25 cellular contexts compared by ENCODE assay signal in genomic region chr14:36859119-36859518, GRCh38.
"Had no signal": no experiment of that assay in that cellular context is flagged by ENCODE, and none has a peak within 500 bp of the region (broad histone marks: within the 10 kb centered on the region; RNA-seq: fewer than 3 reads in every experiment).

No MANE protein-coding gene starts in this region.

- H3K27ac ChIP-seq: hepatocyte, left ventricle myocardium inferior, neural progenitor cell, neutrophil, parathyroid adenoma, right atrium auricular region, right lobe of liver, spleen, uterus had no signal

- H3K9ac ChIP-seq: neural progenitor cell, parathyroid adenoma had no signal

- H3K36me3 ChIP-seq: left ventricle myocardium inferior, neural progenitor cell, neutrophil, right atrium auricular region, right lobe of liver, spleen, tibial nerve, uterus had no signal

- H3K27me3 ChIP-seq: hepatocyte, neural progenitor cell, neutrophil, right atrium auricular region, right lobe of liver, spleen, tibial nerve, uterus had no signal

- H3K27me3 Mint-ChIP-seq: naive B cell; stimulated activated naive CD8-positive, alpha-beta T cell treated with anti-CD3 and anti-CD28 coated beads, Interleukin-15, amount 100 ng/mL, for 72 hours had no signal

- H3K4me3 Mint-ChIP-seq: mesothelial cell of epicardium; naive B cell; natural killer cell; nephron progenitor cell; neural progenitor cell; stimulated activated effector memory CD8-positive, alpha-beta T cell treated with anti-CD3 and anti-CD28 coated beads, Interleukin-12 subunit alpha, Interleukin-12 subunit beta, amount 100 ng/mL, for 72 hours; stimulated activated naive CD8-positive, alpha-beta T cell treated with anti-CD3 and anti-CD28 coated beads, Interleukin-15, amount 100 ng/mL, for 72 hours; type B pancreatic cell had no signal

- H3K79me2 ChIP-seq: hepatocyte, parathyroid adenoma had no signal

- H3K9me3 Mint-ChIP-seq: nephron progenitor cell, neural progenitor cell, type B pancreatic cell had no signal

- H3K9me3 ChIP-seq: left ventricle myocardium inferior, neutrophil, right atrium auricular region, right lobe of liver, spleen, tibial nerve, uterus had no signal

- FAIRE-seq: small intestine had no signal

- H3K27ac Mint-ChIP-seq: mesothelial cell of epicardium; naive B cell; natural killer cell; neural progenitor cell; stimulated activated effector memory CD8-positive, alpha-beta T cell treated with anti-CD3 and anti-CD28 coated beads, Interleukin-12 subunit alpha, Interleukin-12 subunit beta, amount 100 ng/mL, for 72 hours; stimulated activated naive CD8-positive, alpha-beta T cell treated with anti-CD3 and anti-CD28 coated beads, Interleukin-15, amount 100 ng/mL, for 72 hours; type B pancreatic cell had no signal

- H3K4me2 ChIP-seq: hepatocyte, neural progenitor cell had no signal

- H3K4me1 Mint-ChIP-seq: mesothelial cell of epicardium; naive B cell; natural killer cell; neural progenitor cell; stimulated activated effector memory CD8-positive, alpha-beta T cell treated with anti-CD3 and anti-CD28 coated beads, Interleukin-12 subunit alpha, Interleukin-12 subunit beta, amount 100 ng/mL, for 72 hours; stimulated activated naive CD8-positive, alpha-beta T cell treated with anti-CD3 and anti-CD28 coated beads, Interleukin-15, amount 100 ng/mL, for 72 hours had no signal

- H3K4me1 ChIP-seq: left ventricle myocardium inferior, parathyroid adenoma, right atrium auricular region, right lobe of liver, spleen, uterus had no signal

- DNase-seq: islet precursor cell; left ventricle myocardium inferior; mesendoderm; naive B cell; natural killer cell; nephron progenitor cell; occipital lobe; right lobe of liver; small intestine; spleen; stimulated activated CD4-positive, alpha-beta T cell treated with anti-CD3 and anti-CD28 coated beads, Interleukin-4, amount 100 ng/mL, for 24 hours; stimulated activated naive CD4-positive, alpha-beta T cell treated with Interleukin-2 at 50 U/mL for 16 hours; stimulated activated naive CD8-positive, alpha-beta T cell treated with anti-CD3 and anti-CD28 coated beads, Interleukin-15, amount 100 ng/mL, for 72 hours; substantia nigra; uterus had no signal

- H3K4me3 ChIP-seq: hepatocyte, left ventricle myocardium inferior, lung, neural progenitor cell, right atrium auricular region, right lobe of liver, spleen, tibial nerve, uterus had no signal

- H2AFZ ChIP-seq: hepatocyte, neural progenitor cell, parathyroid adenoma had no signal

- H3K36me3 Mint-ChIP-seq: mesothelial cell of epicardium; naive B cell; natural killer cell; neural progenitor cell; stimulated activated effector memory CD8-positive, alpha-beta T cell treated with anti-CD3 and anti-CD28 coated beads, Interleukin-12 subunit alpha, Interleukin-12 subunit beta, amount 100 ng/mL, for 72 hours had no signal
